16 cellular contexts compared by ENCODE assay signal in the genomic region with DNA sequence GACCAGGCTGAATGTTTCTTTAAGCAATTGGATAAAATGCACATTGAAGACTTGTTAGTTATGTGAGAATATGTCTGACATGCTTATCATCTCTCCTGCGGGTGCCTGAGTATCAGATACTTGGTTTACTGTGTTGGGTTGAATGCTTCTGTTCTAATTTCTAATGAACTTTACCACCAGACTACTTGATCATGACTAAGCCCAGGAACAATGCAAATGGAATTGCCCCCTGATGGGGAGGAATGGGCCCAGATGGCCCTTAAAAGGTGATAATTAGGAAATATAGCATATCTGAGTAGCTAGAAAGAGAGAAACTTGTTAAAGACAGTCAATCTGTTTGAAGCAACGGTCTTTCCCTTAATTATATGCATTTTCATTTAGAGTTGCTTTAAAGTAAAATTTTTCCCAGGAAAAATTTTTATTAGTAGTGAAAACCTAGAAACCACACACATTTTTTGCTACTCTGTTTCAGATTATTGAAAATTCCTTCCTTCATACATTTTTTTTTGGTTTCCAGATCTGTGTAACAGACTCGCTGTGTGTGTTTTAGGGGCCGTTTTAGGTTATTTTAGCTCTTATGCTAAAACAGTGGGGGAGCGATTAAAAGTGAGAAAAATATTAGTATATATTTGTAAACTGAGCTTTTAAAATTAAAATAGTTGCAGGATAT.
DNase-seq lines count a peak whose midpoint lies in the region; ATAC-seq, FAIRE-seq and TF ChIP-seq lines count a peak whose summit lies in the region.
"Had no signal": no experiment of that assay in that cellular context is flagged by ENCODE, and none has a peak within 500 bp of the region (broad histone marks: within the 10 kb centered on the region; RNA-seq: fewer than 3 reads in every experiment).

No MANE protein-coding gene starts in this region.

- TF ChIP-seq CTCF in H1 (IDR thresholded peaks at IDR 0.05; ENCODE audit: control extremely low read depth in 1 of 3, insufficient read depth in 1 of 3, low read depth in 1 of 3, low read length in 3 of 3) (no peak), D721Med (IDR thresholded peaks at IDR 0.05; ENCODE audit: insufficient read depth, missing control alignments) (no peak)

- H4K5ac ChIP-seq in H1 (ENCODE audit: insufficient read length, low read depth, low read length) = peak overlapping the region; percentile 69

- ATAC-seq in HG02798 (IDR thresholded peaks at IDR 0.05; ENCODE audit: poor library complexity, unreplicated experiment) = no peak

- H2BK5ac ChIP-seq in H1 (ENCODE audit: low read depth, low read length) = peak overlapping the region; percentile 93; the same call in 1 of the 2 replicates

- no peak overlapping the region for H3K23ac ChIP-seq in H1 (ENCODE audit: insufficient read length)

- H4K91ac ChIP-seq in H1 (replicated peaks; ENCODE audit: insufficient read length, low read length) = peak overlapping the region; percentile 84

- FAIRE-seq in H1 (lab: Jason Lieb, UNC) (no peak), D721Med (lab: Jason Lieb, UNC) (no peak)
- FAIRE-seq: TTC549 had no signal

- peak in 1 of 2 experiments; percentile 94; a peak in 1 of 3 replicates for TF ChIP-seq EP300 in H1 (IDR thresholded peaks at IDR 0.05; ENCODE audit: borderline replicate concordance in 1 of 2, low read depth in 2 of 2, low read length in 2 of 2)

- H2BK20ac ChIP-seq in H1 (ENCODE audit: low read length) = no peak overlapping the region; the same call in 1 of the 2 replicates

- no peak overlapping the region for H3K14ac ChIP-seq in H1 (ENCODE audit: insufficient read length)

- peak overlapping the region; percentile 54; the same call in 1 of the 2 replicates for H2BK12ac ChIP-seq in H1 (ENCODE audit: low read depth, low read length)

- TF ChIP-seq RAD21 in H1 (IDR thresholded peaks at IDR 0.05 in 1 of 2, conservative IDR thresholded peaks at IDR 0.05 in 1 of 2; ENCODE audit: low read depth in 2 of 2, low read length in 2 of 2) = no peak

- peak overlapping the region in 3 of 4 experiments; percentile 51 to 63 (median 59); a peak in 4 of 7 replicates for H3K9ac ChIP-seq in H1 (replicated peaks in 1 of 4; ENCODE audit: extremely low read depth in 1 of 4, low read depth in 3 of 4, low read length in 3 of 4)
- H3K9ac ChIP-seq: parathyroid adenoma had no signal

- CTCF ChIA-PET in H1 (lab: Charles Lee; ENCODE audit: partially characterized antibody) = interaction anchor here (1.0 to 2.8 kb wide), 11 partner anchors 11 to 225 kb away, joined by 3 to 10 read pairs (median 4); no protein-coding TSS in a partner anchor

- H3K27ac ChIP-seq in H1 (ENCODE audit: low read depth, low read length) = peak overlapping the region; percentile 91
- H3K27ac ChIP-seq in muscle layer of duodenum (ENCODE audit: low read length) = peak overlapping the region; percentile 7
- H3K27ac ChIP-seq: parathyroid adenoma, SJSA1 had no signal

- H3K23me2 ChIP-seq in H1 (ENCODE audit: low read depth, low read length) = peaks cover 2% of the 10 kb centered on the region; the same call in 1 of the 2 replicates

- H3K4me2 ChIP-seq in H1 (ENCODE audit: insufficient read depth in 1 of 2, low read depth in 2 of 2, low read length in 2 of 2) = peak overlapping the region; percentile 57 to 60

- no peaks in the 10 kb centered on the region for H3K27me3 ChIP-seq in H1 (replicated peaks in 1 of 4; ENCODE audit: control insufficient read depth in 3 of 4, extremely low read depth in 1 of 4, insufficient read depth in 3 of 4, low read length in 3 of 4)
- no peaks in the 10 kb centered on the region for H3K27me3 ChIP-seq in muscle layer of duodenum (ENCODE audit: low read depth, low read length)

- peak overlapping the region; percentile 54 for H3K4ac ChIP-seq in H1 (replicated peaks; ENCODE audit: insufficient read length, low read depth, low read length)

- H3K79me2 ChIP-seq in H1 (ENCODE audit: control insufficient read depth in 1 of 2, insufficient read depth in 2 of 2, low read length in 2 of 2) = no peaks in the 10 kb centered on the region
- H3K79me2 ChIP-seq: parathyroid adenoma had no signal

- in situ Hi-C loops in G401 (cut with HindIII; ENCODE audit: low sequenced_read_pairs) = no loop called here

- H2AFZ ChIP-seq in H1 (ENCODE audit: low read length) = no peak overlapping the region
- H2AFZ ChIP-seq: parathyroid adenoma had no signal

- POLR2A ChIA-PET in H1 (lab: Charles Lee; ENCODE audit: partially characterized antibody) = interaction anchor here (0.5 to 8.5 kb wide), 32 partner anchors 14 to 301 kb away, joined by 3 to 229 read pairs (median 4); no protein-coding TSS in a partner anchor

- H3K4me1 ChIP-seq in H1 (replicated peaks in 1 of 4; ENCODE audit: control insufficient read depth in 3 of 4, insufficient read depth in 4 of 4, low read length in 3 of 4) (peaks cover 19 to 48% (median 37%) of the 10 kb centered on the region in 4 experiments; a peak in 6 of 7 replicates), muscle layer of duodenum (ENCODE audit: control insufficient read depth in 1 of 2, insufficient read depth in 2 of 2, low read length in 2 of 2) (no peaks in the 10 kb centered on the region)
- H3K4me1 ChIP-seq: parathyroid adenoma, SJSA1 had no signal

- no peak overlapping the region for H4K8ac ChIP-seq in H1 (ENCODE audit: extremely low read depth, insufficient read depth, low read length)

- peak overlapping the region; percentile 91 for H2BK120ac ChIP-seq in H1 (replicated peaks; ENCODE audit: low read depth, low read length)

- no peak overlapping the region; the same call in 1 of the 2 replicates for H2AK5ac ChIP-seq in H1 (ENCODE audit: low read depth, low read length)

- WGBS in H1 (ENCODE audit: extremely low coverage in 1 of 2, insufficient coverage in 1 of 2, insufficient read length in 1 of 2, insufficient replicate concordance in 2 of 2, low coverage in 1 of 2, low lambda C conversion rate in 2 of 2, missing lambda C conversion rate in 1 of 2), 2 experiments = 3% methylated on average over 5 of the region's 5 CpGs; no CpG with 5 or more reads in 1 of the 2 experiments

- H3K4me3 ChIP-seq in H1 (ENCODE audit: extremely low read depth in 1 of 4, insufficient read depth in 2 of 4, low read depth in 3 of 4, low read length in 4 of 4) (peak overlapping the region; percentile 0 to 51 (median 22); a peak in 5 of 8 replicates), muscle layer of duodenum (ENCODE audit: low read depth in 1 of 2, low read length in 2 of 2) (peak overlapping the region in 1 of 2 donors; percentile 31)
- H3K4me3 ChIP-seq: SJSA1 had no signal

- H2BK15ac ChIP-seq in H1 (ENCODE audit: low read length) = no peak overlapping the region

- TF ChIP-seq POLR2A in H1 (IDR thresholded peaks at IDR 0.05; ENCODE audit: control extremely low read depth in 1 of 2, low read depth in 2 of 2, low read length in 2 of 2) = peak in 1 of 2 experiments; percentile 18; a peak in 2 of 3 replicates

- H3K9me3 ChIP-seq in H1 (ENCODE audit: insufficient read depth in 2 of 2, low read depth in 1 of 2, low read length in 1 of 2) (no peaks in the 10 kb centered on the region), muscle layer of duodenum (ENCODE audit: control insufficient read depth in 1 of 2, low read length in 2 of 2) (no peaks in the 10 kb centered on the region)

- DNase-seq in G401 (ENCODE audit: low spot score) = peak; percentile 66
- peak; percentile 71 for DNase-seq in NCI-H446 treated with DMSO at 0.1 percent for 48 hours (lab: John Stamatoyannopoulos, UW)
- DNase-seq in H1 (ENCODE audit: low read depth in 1 of 2, low spot score in 2 of 2) = peak in 1 of 2 experiments; percentile 85
- DNase-seq in COLO829 (ENCODE audit: low spot score) = no peak
- DNase-seq in D721Med (ENCODE audit: insufficient read length, low spot score) = no peak
- no peak for DNase-seq in T-helper 2 cell
- DNase-seq: activated CD4-positive, alpha-beta memory T cell treated with anti-CD3 and anti-CD28 coated beads, Interleukin-2, amount 10 ng/mL, durations not matched to agents 7 days and 5 days; amniotic stem cell; dermis blood vessel endothelial cell; midbrain; stimulated activated CD4-positive, alpha-beta T cell treated with anti-CD3 and anti-CD28 coated beads, Interleukin-15, amount 100 ng/mL, for 24 hours had no signal

- peak overlapping the region; percentile 89 for H3K18ac ChIP-seq in H1 (ENCODE audit: extremely low read depth, low read length)

- no peaks in the 10 kb centered on the region for H4K20me1 ChIP-seq in H1 (replicated peaks in 1 of 2; ENCODE audit: control insufficient read depth in 1 of 2, insufficient read depth in 2 of 2, low read length in 2 of 2)

- H3K56ac ChIP-seq in H1 (replicated peaks; ENCODE audit: insufficient read length, low read depth, low read length) = peak overlapping the region; percentile 44

- no peaks in the 10 kb centered on the region for H3K79me1 ChIP-seq in H1 (ENCODE audit: low read depth, low read length)

- H3K36me3 ChIP-seq in H1 (ENCODE audit: control insufficient read depth in 2 of 4, insufficient read depth in 4 of 4, low read length in 3 of 4) (no peaks in the 10 kb centered on the region), muscle layer of duodenum (ENCODE audit: control insufficient read depth in 1 of 2, insufficient read depth in 2 of 2, low read length in 2 of 2) (no peaks in the 10 kb centered on the region)
- H3K36me3 ChIP-seq: SJSA1 had no signal

TF ChIP-seq in H1, 55 proteins besides CTCF, POLR2A, EP300 and RAD21 (continues in another document):
- no peak for TF ChIP-seq GABPA (IDR thresholded peaks at IDR 0.05; ENCODE audit: borderline replicate concordance, insufficient read depth, low read length)
- no peak for TF ChIP-seq SIRT6 (IDR thresholded peaks at IDR 0.05; ENCODE audit: low read length)
- no peak for TF ChIP-seq SIN3A (conservative IDR thresholded peaks at IDR 0.05 in 1 of 2, IDR thresholded peaks at IDR 0.05 in 1 of 2; ENCODE audit: low read depth in 1 of 2, low read length in 2 of 2)
- TF ChIP-seq EGR1 (IDR thresholded peaks at IDR 0.05; ENCODE audit: borderline replicate concordance, low read depth, low read length) = no peak
- TF ChIP-seq, protein P1, sequence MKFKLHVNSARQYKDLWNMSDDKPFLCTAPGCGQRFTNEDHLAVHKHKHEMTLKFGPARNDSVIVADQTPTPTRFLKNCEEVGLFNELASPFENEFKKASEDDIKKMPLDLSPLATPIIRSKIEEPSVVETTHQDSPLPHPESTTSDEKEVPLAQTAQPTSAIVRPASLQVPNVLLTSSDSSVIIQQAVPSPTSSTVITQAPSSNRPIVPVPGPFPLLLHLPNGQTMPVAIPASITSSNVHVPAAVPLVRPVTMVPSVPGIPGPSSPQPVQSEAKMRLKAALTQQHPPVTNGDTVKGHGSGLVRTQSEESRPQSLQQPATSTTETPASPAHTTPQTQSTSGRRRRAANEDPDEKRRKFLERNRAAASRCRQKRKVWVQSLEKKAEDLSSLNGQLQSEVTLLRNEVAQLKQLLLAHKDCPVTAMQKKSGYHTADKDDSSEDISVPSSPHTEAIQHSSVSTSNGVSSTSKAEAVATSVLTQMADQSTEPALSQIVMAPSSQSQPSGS (IDR thresholded peaks at IDR 0.05; ENCODE audit: low read length) = peak; percentile 96
- TF ChIP-seq SUZ12 (IDR thresholded peaks at IDR 0.05; ENCODE audit: low read length) = no peak
- TF ChIP-seq TEAD4 (IDR thresholded peaks at IDR 0.05; ENCODE audit: low read depth, low read length) = peak; percentile 98
- 0 out of 2 replicates have a peak, but pooled peaks have one; percentile 74 for TF ChIP-seq SP4 (IDR thresholded peaks at IDR 0.05; ENCODE audit: low read length)
- TF ChIP-seq SRF (IDR thresholded peaks at IDR 0.05; ENCODE audit: low read depth, low read length) = peak; percentile 81

Comparison
In these comparisons a context has a peak if more than half of its experiments do, and no peak if none do; other contexts are left out.
1. DNase-seq: peak in G401 (single experiment) and NCI-H446 treated with DMSO at 0.1 percent for 48 hours (single experiment); none in COLO829 (single experiment), D721Med (single experiment) and T-helper 2 cell (0 of 5).